9 cellular contexts compared by ENCODE assay signal in the genomic region with DNA sequence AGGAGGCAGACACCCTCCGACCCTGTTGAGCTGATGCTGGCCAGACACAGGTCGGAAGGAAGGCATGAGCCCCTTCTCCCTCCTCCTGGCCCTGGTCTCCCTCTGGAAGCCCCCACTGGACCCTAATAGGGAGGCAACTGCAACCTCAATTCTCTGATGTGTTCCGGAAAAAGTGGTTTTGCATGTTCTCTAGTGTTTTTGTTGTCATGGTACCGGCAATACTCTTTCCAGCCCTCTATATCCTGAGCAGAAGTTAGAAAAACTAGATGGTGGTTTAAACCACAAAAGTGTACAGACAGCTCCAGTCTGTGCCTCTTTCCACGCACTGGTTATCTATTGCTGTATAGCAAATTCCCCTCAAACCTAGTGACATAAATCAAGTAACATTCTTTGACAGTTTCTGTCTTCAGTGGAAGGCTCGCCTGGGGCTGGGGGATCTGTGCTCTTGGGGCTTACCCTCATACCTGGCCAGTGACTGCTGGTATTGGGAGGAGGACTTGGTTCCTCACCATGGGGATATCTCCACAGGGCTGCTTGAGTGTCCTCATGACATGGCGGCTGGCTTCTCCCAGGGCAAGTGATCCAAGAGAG. TPM values are rescaled to one million over a fixed set of nuclear protein-coding genes. Genes with fewer than 3 reads are reported as not detected.
DNase-seq lines count a peak whose midpoint lies in the region; ATAC-seq and TF ChIP-seq lines count a peak whose summit lies in the region.
"Had no signal": no experiment of that assay in that cellular context is flagged by ENCODE, and none has a peak within 500 bp of the region (broad histone marks: within the 10 kb centered on the region; RNA-seq: fewer than 3 reads in every experiment).

No MANE protein-coding gene starts in this region.

- H3K4me3 Mint-ChIP-seq in T-cell: peak overlapping the region; percentile 26 to 73 (median 28)

- peak; percentile 49 for DNase-seq in GDM1 (lab: John Stamatoyannopoulos, UW)
- no peak for DNase-seq in HCT116 (ENCODE audit: low read depth, low spot score)
- peak in 32 of 34 experiments; percentile 21 to 76 (median 60) for DNase-seq in T-cell
- DNase-seq in HEK293T (ENCODE audit: extremely low spot score): no peak
- DNase-seq in NCI-H2081 treated with DMSO at 0.1 percent for 48 hours (lab: John Stamatoyannopoulos, UW): no peak
- DNase-seq in stimulated activated CD4-positive, alpha-beta T cell treated with anti-CD3 and anti-CD28 coated beads, Interleukin-4, amount 100 ng/mL, for 1 hour: no peak
- no peak for DNase-seq in NCI-H345 (lab: John Stamatoyannopoulos, UW)

- H3K4me1 ChIP-seq in HCT116 (ENCODE audit: control insufficient read depth in 1 of 2, insufficient read depth in 2 of 2, low read length in 2 of 2) (peaks cover 16 to 24% of the 10 kb centered on the region in 2 experiments), gastroesophageal sphincter (peaks cover 0 to 33% (median 0%) of the 10 kb centered on the region in 3 donors)

- no peaks in the 10 kb centered on the region for H3K27me3 Mint-ChIP-seq in T-cell

- POLR2A ChIA-PET in HCT116 (lab: Charles Lee) (interaction anchor here (0.6 to 2.2 kb wide), 3 partner anchors 15 to 124 kb away, joined by 3 to 17 read pairs (median 4); no protein-coding TSS in a partner anchor), T-cell (lab: Charles Lee) (interaction anchor here (0.6 to 3.3 kb wide), 8 partner anchors 21 to 42 kb away, joined by 3 to 28 read pairs (median 4); partner anchors contain the start of genes DYNLT1 (in 2 of the 2) and SYTL3 (in 1 of the 2)), HEK293T (lab: Yijun Ruan, JAX) (no interaction called here)

- H3K9me3 ChIP-seq in HCT116 (ENCODE audit: control insufficient read depth in 1 of 2, insufficient read depth in 1 of 2, low read depth in 1 of 2, low read length in 2 of 2) (peaks cover 0 to 6% of the 10 kb centered on the region in 2 experiments; a peak in 1 of 4 replicates), gastroesophageal sphincter (no peaks in the 10 kb centered on the region)
- H3K9me3 ChIP-seq: tibial artery had no signal

- H3K36me3 ChIP-seq in HCT116 (ENCODE audit: control insufficient read depth in 1 of 2, insufficient read depth in 2 of 2, low read length in 2 of 2) (0 out of 4 replicates have a peak, but pooled peaks cover 0 to 5% of the 10 kb centered on the region in 2 experiments), gastroesophageal sphincter (no peaks in the 10 kb centered on the region)
- H3K36me3 ChIP-seq: tibial artery had no signal

- TF ChIP-seq CTCF in HCT116 (IDR thresholded peaks at IDR 0.05 in 2 of 3, conservative IDR thresholded peaks at IDR 0.05 in 1 of 3; ENCODE audit: borderline replicate concordance in 1 of 3, insufficient read depth in 1 of 3, low read depth in 2 of 3, low read length in 2 of 3) (no peak), gastroesophageal sphincter (IDR thresholded peaks at IDR 0.05) (no peak)

- H3K9me3 Mint-ChIP-seq in T-cell: no peaks in the 10 kb centered on the region

- BruUV-seq in HCT116 (replicated peaks; lab: Mats Ljungman, UMichigan): TSS peak; percentile 88

- no peaks in the 10 kb centered on the region for H3K79me2 ChIP-seq in HCT116 (ENCODE audit: insufficient read depth, low read length)

- TF ChIP-seq POLR2A in HCT116 (IDR thresholded peaks at IDR 0.05; ENCODE audit: borderline replicate concordance, extremely low read depth, insufficient read depth, insufficient read length) (no peak), gastroesophageal sphincter (IDR thresholded peaks at IDR 0.05) (no peak)

- intact Hi-C loops in HCT116 (cut with micrococcal nuclease): loop anchor here (1.0 kb wide), 2 partner anchors 43 to 125 kb away; no protein-coding TSS in a partner anchor

- ATAC-seq in HCT116 (peak; percentile 50), T-cell (replicated peaks in 1 of 4) (peak; percentile 82 to 94 (median 93)), gastroesophageal sphincter (peak; percentile 20)

- no peak for TF ChIP-seq EP300 in gastroesophageal sphincter (IDR thresholded peaks at IDR 0.05)

- RAD21 ChIA-PET in HCT116 (lab: Charles Lee; ENCODE audit: low non-redundant PET in 1 of 2, low total read pairs in 2 of 2, uncharacterized antibody in 2 of 2, unreplicated experiment in 2 of 2): no interaction called here

- CTCF ChIA-PET in HCT116 (lab: Charles Lee) (no interaction called here), T-cell (lab: Charles Lee) (interaction anchor here in 1 of 2 donors (0.5 to 1.7 kb wide), 10 partner anchors 10 to 473 kb away, joined by 3 to 9 read pairs (median 4); partner anchors contain the start of gene SYTL3), HEK293T (lab: Yijun Ruan, JAX) (no interaction called here)

- H2AFZ ChIP-seq in HCT116 (ENCODE audit: low read depth, low read length, poor library complexity, severe bottlenecking): no peak overlapping the region

- no peak for TF ChIP-seq RAD21 in HCT116 (IDR thresholded peaks at IDR 0.05; ENCODE audit: low read depth)

- H3K27ac Mint-ChIP-seq in T-cell: peak overlapping the region; percentile 87 to 93

- peak overlapping the region; percentile 54; the same call in 1 of the 2 replicates for H3K9ac ChIP-seq in HCT116 (ENCODE audit: low read length)

- H3K4me1 Mint-ChIP-seq in T-cell: peaks cover 67 to 72% (median 70%) of the 10 kb centered on the region in 3 donors

- no peaks in the 10 kb centered on the region for H3K9me2 ChIP-seq in HCT116 (ENCODE audit: insufficient read depth)

- H3K4me2 ChIP-seq in HCT116 (ENCODE audit: low read length): peak overlapping the region; percentile 60

- 75 to 83% methylated on average over 4 to 7 of the region's 7 CpGs for WGBS in gastroesophageal sphincter (ENCODE audit: low coverage in 1 of 2), 2 donors

- H3K27me3 ChIP-seq in HCT116 (ENCODE audit: insufficient read depth, low read length): no peaks in the 10 kb centered on the region
- H3K27me3 ChIP-seq in gastroesophageal sphincter: no peaks in the 10 kb centered on the region
- H3K27me3 ChIP-seq: tibial artery had no signal

- peaks cover 23% of the 10 kb centered on the region for H3K36me3 Mint-ChIP-seq in T-cell

- peak overlapping the region; percentile 67 for H3K27ac ChIP-seq in HCT116 (ENCODE audit: low read depth, low read length)
- peak overlapping the region in 3 of 4 donors; percentile 12 to 38 (median 14) for H3K27ac ChIP-seq in gastroesophageal sphincter
- H3K27ac ChIP-seq: tibial artery had no signal

- H3K4me3 ChIP-seq in HCT116 (replicated peaks in 1 of 2; ENCODE audit: low read depth in 1 of 2, low read length in 2 of 2) (no peak overlapping the region), gastroesophageal sphincter (no peak overlapping the region)
- H3K4me3 ChIP-seq: tibial artery had no signal

- H4K20me1 ChIP-seq in HCT116 (ENCODE audit: insufficient read depth): no peaks in the 10 kb centered on the region

TF ChIP-seq in HCT116, 20 proteins besides CTCF, POLR2A, EP300 and RAD21:
- TF ChIP-seq EGR1 (IDR thresholded peaks at IDR 0.05; ENCODE audit: low read depth) (no peak), SRF (IDR thresholded peaks at IDR 0.05; ENCODE audit: low read depth) (no peak), TCF7L2 (IDR thresholded peaks at IDR 0.05; ENCODE audit: borderline replicate concordance, extremely low read depth, insufficient read depth, insufficient read length) (no peak), CBX3 (IDR thresholded peaks at IDR 0.05; ENCODE audit: low read depth) (peak; percentile 30; the same call in 1 of the 2 replicates), YY1 (IDR thresholded peaks at IDR 0.05; ENCODE audit: extremely low read depth, insufficient replicate concordance, low read depth, low read length) (peak; percentile 39), ATF3 (IDR thresholded peaks at IDR 0.05) (no peak), CEBPB (IDR thresholded peaks at IDR 0.05; ENCODE audit: low read depth) (no peak), ZNF274 (IDR thresholded peaks at IDR 0.05; ENCODE audit: low read depth, low read length) (no peak), ZFX (IDR thresholded peaks at IDR 0.05) (no peak), JUND (IDR thresholded peaks at IDR 0.05) (no peak), ELF1 (IDR thresholded peaks at IDR 0.05; ENCODE audit: borderline replicate concordance, low read depth) (no peak)

TF ChIP-seq in HEK293T, 16 proteins besides CTCF, POLR2A, EP300 and RAD21:
- no peak for TF ChIP-seq L3MBTL2 (conservative IDR thresholded peaks at IDR 0.05)
- no peak for TF ChIP-seq FOXM1 (IDR thresholded peaks at IDR 0.05; ENCODE audit: borderline replicate concordance)
- no peak for TF ChIP-seq SP1 (IDR thresholded peaks at IDR 0.05)
- TF ChIP-seq FOXK2 (IDR thresholded peaks at IDR 0.05): no peak
- TF ChIP-seq ELF4 (IDR thresholded peaks at IDR 0.05): no peak
- no peak for TF ChIP-seq ZNF384 (IDR thresholded peaks at IDR 0.05)
- TF ChIP-seq FOXA1 (IDR thresholded peaks at IDR 0.05): no peak
- TF ChIP-seq PKNOX1 (IDR thresholded peaks at IDR 0.05): no peak
- no peak for TF ChIP-seq HDGF (IDR thresholded peaks at IDR 0.05; ENCODE audit: borderline replicate concordance)
- TF ChIP-seq LEF1 (IDR thresholded peaks at IDR 0.05; ENCODE audit: borderline replicate concordance): no peak
- no peak for TF ChIP-seq ARNT (IDR thresholded peaks at IDR 0.05)
- no peak for TF ChIP-seq CTBP1 (IDR thresholded peaks at IDR 0.05; ENCODE audit: borderline replicate concordance)
- no peak for TF ChIP-seq BHLHE40 (IDR thresholded peaks at IDR 0.05; ENCODE audit: borderline replicate concordance)
- TF ChIP-seq TARDBP (IDR thresholded peaks at IDR 0.05): no peak
- no peak for TF ChIP-seq NFRKB (IDR thresholded peaks at IDR 0.05)
- TF ChIP-seq SUZ12 (IDR thresholded peaks at IDR 0.05): no peak

RNA-seq across cellular contexts. Expression of gene SYTL3, which starts 37.0 kb away (rescaled TPM):
- total RNA-seq in HCT116 (2021; ENCODE audit: unreplicated experiment) (55.3 TPM), T-cell (10 to 100 TPM; 14.4 to 45.6 (median 22.9) TPM), gastroesophageal sphincter (1 to 10 TPM; 1.9 to 5.9 (median 4.5) TPM)
- 59.3 and 71.8 TPM in 2 replicates for polyA plus RNA-seq in HCT116 (2012)

RNA-seq across cellular contexts. Expression of gene DYNLT1, which starts 42.3 kb away (rescaled TPM):
- total RNA-seq in HCT116 (2021; ENCODE audit: unreplicated experiment) (239 TPM), T-cell (100 to 1,000 TPM in 1 of 5 donors, 10 to 100 TPM in 4; 50.8 to 128 (median 59.5) TPM), gastroesophageal sphincter (100 to 1,000 TPM in 3 of 4 donors, 10 to 100 TPM in 1; 83.9 to 125 (median 113) TPM)
- polyA plus RNA-seq in HCT116 (2012): 261 and 300 TPM in 2 replicates

Comparison
In these comparisons a context has a peak if more than half of its experiments do, and no peak if none do; other contexts are left out.
1. DNase-seq: peak in GDM1 (single experiment) and T-cell (32 of 34); none in HCT116 (single experiment), HEK293T (single experiment), NCI-H2081 treated with DMSO at 0.1 percent for 48 hours (single experiment), stimulated activated CD4-positive, alpha-beta T cell treated with anti-CD3 and anti-CD28 coated beads, Interleukin-4, amount 100 ng/mL, for 1 hour (single experiment) and NCI-H345 (single experiment).
2. ATAC-seq: peak in every context shown above with its lines; median percentile 93 in T-cell; 50 in HCT116; 20 in gastroesophageal sphincter.